8 cellular contexts compared by ENCODE assay signal in genomic region chr18:63979409-63979908, GRCh38. TPM values are rescaled to one million over a fixed set of nuclear protein-coding genes. Genes with fewer than 3 reads are reported as not detected.
A peak's percentile ranks its signal among the peaks of the same experiment; 100 is the strongest.
DNase-seq lines count a peak whose midpoint lies in the region; ATAC-seq and TF ChIP-seq lines count a peak whose summit lies in the region.

No MANE protein-coding gene starts in this region.

- no peaks in the 10 kb centered on the region for H3K27me3 Mint-ChIP-seq in activated T-helper 2 cell treated with anti-CD3 and anti-CD28 coated beads, Interferon-gamma antibody, Interleukin-2, Interleukin-4, amounts not matched to agents 10 μg/mL and 5 μg/mL and 100 μg/mL, durations not matched to agents 14 hours and 24 hours and 36 hours (ENCODE audit: low read depth)

- H3K36me3 Mint-ChIP-seq in activated T-helper 2 cell treated with anti-CD3 and anti-CD28 coated beads, Interferon-gamma antibody, Interleukin-2, Interleukin-4, amounts not matched to agents 10 μg/mL and 5 μg/mL and 100 μg/mL, durations not matched to agents 14 hours and 24 hours and 36 hours (ENCODE audit: low read depth) = peaks cover 17% of the 10 kb centered on the region

- ATAC-seq in GM19023 (IDR thresholded peaks at IDR 0.05; ENCODE audit: unreplicated experiment) (peak; percentile 72), HG03196 (IDR thresholded peaks at IDR 0.05; ENCODE audit: unreplicated experiment) (peak; percentile 67), omental fat pad (ENCODE audit: low FRiP score) (peak; percentile 73)

- H3K27ac Mint-ChIP-seq in activated T-helper 2 cell treated with anti-CD3 and anti-CD28 coated beads, Interferon-gamma antibody, Interleukin-2, Interleukin-4, amounts not matched to agents 10 μg/mL and 5 μg/mL and 100 μg/mL, durations not matched to agents 14 hours and 24 hours and 36 hours = no peak overlapping the region

- no peaks in the 10 kb centered on the region for H3K9me3 Mint-ChIP-seq in activated T-helper 2 cell treated with anti-CD3 and anti-CD28 coated beads, Interferon-gamma antibody, Interleukin-2, Interleukin-4, amounts not matched to agents 10 μg/mL and 5 μg/mL and 100 μg/mL, durations not matched to agents 14 hours and 24 hours and 36 hours

- DNase-seq in COR-L47 (lab: John Stamatoyannopoulos, UW) = peak; percentile 39
- peak; percentile 12 for DNase-seq in NCI-H526 treated with DMSO at 0.1 percent for 48 hours (lab: John Stamatoyannopoulos, UW)
- DNase-seq in activated T-helper 2 cell treated with anti-CD3 and anti-CD28 coated beads, Interferon-gamma antibody, Interleukin-2, Interleukin-4, amounts not matched to agents 10 μg/mL and 5 μg/mL and 100 μg/mL, durations not matched to agents 14 hours and 24 hours and 36 hours (ENCODE audit: low spot score) = peak; percentile 23
- DNase-seq in foreskin melanocyte = peak; percentile 63
- DNase-seq in omental fat pad (ENCODE audit: low spot score) = no peak
- DNase-seq in GM19238 (ENCODE audit: insufficient read length, low spot score) = no peak

- TF ChIP-seq CTCF in omental fat pad (IDR thresholded peaks at IDR 0.05) = peak in 1 of 3 donors; percentile 46

- no peak overlapping the region for H3K4me3 Mint-ChIP-seq in activated T-helper 2 cell treated with anti-CD3 and anti-CD28 coated beads, Interferon-gamma antibody, Interleukin-2, Interleukin-4, amounts not matched to agents 10 μg/mL and 5 μg/mL and 100 μg/mL, durations not matched to agents 14 hours and 24 hours and 36 hours (ENCODE audit: low read depth)

- peaks cover 23% of the 10 kb centered on the region for H3K4me1 Mint-ChIP-seq in activated T-helper 2 cell treated with anti-CD3 and anti-CD28 coated beads, Interferon-gamma antibody, Interleukin-2, Interleukin-4, amounts not matched to agents 10 μg/mL and 5 μg/mL and 100 μg/mL, durations not matched to agents 14 hours and 24 hours and 36 hours (ENCODE audit: low read depth)

- intact Hi-C loops in activated T-helper 2 cell treated with anti-CD3 and anti-CD28 coated beads, Interferon-gamma antibody, Interleukin-2, Interleukin-4, amounts not matched to agents 10 μg/mL and 5 μg/mL and 100 μg/mL, durations not matched to agents 14 hours and 24 hours and 36 hours (cut with micrococcal nuclease) = loop anchor here (1.0 to 2.0 kb wide), 4 partner anchors 17 to 461 kb away; no protein-coding TSS in a partner anchor

RNA-seq across cellular contexts. Expression of gene SERPINB8, which starts 9.6 kb away (rescaled TPM):
- 19.0 and 21.0 TPM in 2 replicates for total RNA-seq in activated T-helper 2 cell treated with anti-CD3 and anti-CD28 coated beads, Interferon-gamma antibody, Interleukin-2, Interleukin-4, amounts not matched to agents 10 μg/mL and 5 μg/mL and 100 μg/mL, durations not matched to agents 14 hours and 24 hours and 36 hours
- 10 to 100 TPM in 3 of 4 donors, 1 to 10 TPM in 1; 9.0 to 32.7 (median 20.2) TPM for total RNA-seq in omental fat pad

RNA-seq across cellular contexts. Expression of gene HMSD, which starts 30.4 kb away (rescaled TPM):
- 9.1 and 14.9 TPM in 2 replicates for total RNA-seq in activated T-helper 2 cell treated with anti-CD3 and anti-CD28 coated beads, Interferon-gamma antibody, Interleukin-2, Interleukin-4, amounts not matched to agents 10 μg/mL and 5 μg/mL and 100 μg/mL, durations not matched to agents 14 hours and 24 hours and 36 hours
- total RNA-seq in omental fat pad = 1 to 10 TPM in 1 of 4 donors, under 1 TPM in 2, not detected in 1; 0.38 to 1.6 (median 0.72) TPM

Comparison
In these comparisons a context has a peak if more than half of its experiments do, and no peak if none do; other contexts are left out.
1. DNase-seq: peak in COR-L47 (single experiment), NCI-H526 treated with DMSO at 0.1 percent for 48 hours (single experiment), activated T-helper 2 cell treated with anti-CD3 and anti-CD28 coated beads, Interferon-gamma antibody, Interleukin-2, Interleukin-4, amounts not matched to agents 10 μg/mL and 5 μg/mL and 100 μg/mL, durations not matched to agents 14 hours and 24 hours and 36 hours (single experiment) and foreskin melanocyte (single experiment); none in omental fat pad (single experiment) and GM19238 (single experiment).
2. Peak in every context shown above with its lines, with median percentiles within 50 percentile points of each other: ATAC-seq.